ENCODE assay signal across 1 cellular context in the genomic region with DNA sequence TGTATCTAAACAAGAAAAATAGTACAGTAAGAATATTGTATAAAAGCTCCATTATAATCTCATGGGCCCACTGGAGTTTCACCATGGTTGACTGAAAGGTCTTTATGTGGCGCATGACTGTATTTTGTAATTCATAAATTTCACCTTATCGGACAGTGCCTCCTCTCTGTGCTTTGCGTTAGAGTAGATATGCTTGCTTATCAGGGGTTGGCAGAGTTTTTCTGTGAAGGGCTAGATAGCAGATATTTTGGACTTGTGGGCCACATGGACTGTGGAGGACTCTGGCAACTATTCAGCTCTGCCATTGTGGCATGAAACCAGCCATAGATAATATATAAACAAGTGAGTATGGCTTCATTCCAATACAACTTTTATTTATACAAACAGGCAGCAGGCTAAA.
TF ChIP-seq lines count a peak whose summit lies in the region.

No MANE protein-coding gene starts in this region.

TF ChIP-seq in K562, 482 proteins besides CTCF, POLR2A, EP300 and RAD21 (continued from another document and continues in another):
- TF ChIP-seq, protein P1, sequence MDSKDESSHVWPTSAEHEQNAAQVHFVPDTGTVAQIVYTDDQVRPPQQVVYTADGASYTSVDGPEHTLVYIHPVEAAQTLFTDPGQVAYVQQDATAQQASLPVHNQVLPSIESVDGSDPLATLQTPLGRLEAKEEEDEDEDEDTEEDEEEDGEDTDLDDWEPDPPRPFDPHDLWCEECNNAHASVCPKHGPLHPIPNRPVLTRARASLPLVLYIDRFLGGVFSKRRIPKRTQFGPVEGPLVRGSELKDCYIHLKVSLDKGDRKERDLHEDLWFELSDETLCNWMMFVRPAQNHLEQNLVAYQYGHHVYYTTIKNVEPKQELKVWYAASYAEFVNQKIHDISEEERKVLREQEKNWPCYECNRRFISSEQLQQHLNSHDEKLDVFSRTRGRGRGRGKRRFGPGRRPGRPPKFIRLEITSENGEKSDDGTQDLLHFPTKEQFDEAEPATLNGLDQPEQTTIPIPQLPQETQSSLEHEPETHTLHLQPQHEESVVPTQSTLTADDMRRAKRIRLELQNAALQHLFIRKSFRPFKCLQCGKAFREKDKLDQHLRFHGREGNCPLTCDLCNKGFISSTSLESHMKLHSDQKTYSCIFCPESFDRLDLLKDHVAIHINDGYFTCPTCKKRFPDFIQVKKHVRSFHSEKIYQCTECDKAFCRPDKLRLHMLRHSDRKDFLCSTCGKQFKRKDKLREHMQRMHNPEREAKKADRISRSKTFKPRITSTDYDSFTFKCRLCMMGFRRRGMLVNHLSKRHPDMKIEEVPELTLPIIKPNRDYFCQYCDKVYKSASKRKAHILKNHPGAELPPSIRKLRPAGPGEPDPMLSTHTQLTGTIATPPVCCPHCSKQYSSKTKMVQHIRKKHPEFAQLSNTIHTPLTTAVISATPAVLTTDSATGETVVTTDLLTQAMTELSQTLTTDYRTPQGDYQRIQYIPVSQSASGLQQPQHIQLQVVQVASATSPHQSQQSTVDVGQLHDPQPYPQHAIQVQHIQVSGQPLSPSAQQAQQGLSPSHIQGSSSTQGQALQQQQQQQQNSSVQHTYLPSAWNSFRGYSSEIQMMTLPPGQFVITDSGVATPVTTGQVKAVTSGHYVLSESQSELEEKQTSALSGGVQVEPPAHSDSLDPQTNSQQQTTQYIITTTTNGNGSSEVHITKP (IDR thresholded peaks at IDR 0.05; ENCODE audit: partially characterized antibody), result no peak
- TF ChIP-seq, protein P2, sequence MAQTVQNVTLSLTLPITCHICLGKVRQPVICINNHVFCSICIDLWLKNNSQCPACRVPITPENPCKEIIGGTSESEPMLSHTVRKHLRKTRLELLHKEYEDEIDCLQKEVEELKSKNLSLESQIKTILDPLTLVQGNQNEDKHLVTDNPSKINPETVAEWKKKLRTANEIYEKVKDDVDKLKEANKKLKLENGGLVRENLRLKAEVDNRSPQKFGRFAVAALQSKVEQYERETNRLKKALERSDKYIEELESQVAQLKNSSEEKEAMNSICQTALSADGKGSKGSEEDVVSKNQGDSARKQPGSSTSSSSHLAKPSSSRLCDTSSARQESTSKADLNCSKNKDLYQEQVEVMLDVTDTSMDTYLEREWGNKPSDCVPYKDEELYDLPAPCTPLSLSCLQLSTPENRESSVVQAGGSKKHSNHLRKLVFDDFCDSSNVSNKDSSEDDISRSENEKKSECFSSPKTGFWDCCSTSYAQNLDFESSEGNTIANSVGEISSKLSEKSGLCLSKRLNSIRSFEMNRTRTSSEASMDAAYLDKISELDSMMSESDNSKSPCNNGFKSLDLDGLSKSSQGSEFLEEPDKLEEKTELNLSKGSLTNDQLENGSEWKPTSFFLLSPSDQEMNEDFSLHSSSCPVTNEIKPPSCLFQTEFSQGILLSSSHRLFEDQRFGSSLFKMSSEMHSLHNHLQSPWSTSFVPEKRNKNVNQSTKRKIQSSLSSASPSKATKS (CRISPR knock-in tag; IDR thresholded peaks at IDR 0.05), result no peak
- TF ChIP-seq, protein P3, sequence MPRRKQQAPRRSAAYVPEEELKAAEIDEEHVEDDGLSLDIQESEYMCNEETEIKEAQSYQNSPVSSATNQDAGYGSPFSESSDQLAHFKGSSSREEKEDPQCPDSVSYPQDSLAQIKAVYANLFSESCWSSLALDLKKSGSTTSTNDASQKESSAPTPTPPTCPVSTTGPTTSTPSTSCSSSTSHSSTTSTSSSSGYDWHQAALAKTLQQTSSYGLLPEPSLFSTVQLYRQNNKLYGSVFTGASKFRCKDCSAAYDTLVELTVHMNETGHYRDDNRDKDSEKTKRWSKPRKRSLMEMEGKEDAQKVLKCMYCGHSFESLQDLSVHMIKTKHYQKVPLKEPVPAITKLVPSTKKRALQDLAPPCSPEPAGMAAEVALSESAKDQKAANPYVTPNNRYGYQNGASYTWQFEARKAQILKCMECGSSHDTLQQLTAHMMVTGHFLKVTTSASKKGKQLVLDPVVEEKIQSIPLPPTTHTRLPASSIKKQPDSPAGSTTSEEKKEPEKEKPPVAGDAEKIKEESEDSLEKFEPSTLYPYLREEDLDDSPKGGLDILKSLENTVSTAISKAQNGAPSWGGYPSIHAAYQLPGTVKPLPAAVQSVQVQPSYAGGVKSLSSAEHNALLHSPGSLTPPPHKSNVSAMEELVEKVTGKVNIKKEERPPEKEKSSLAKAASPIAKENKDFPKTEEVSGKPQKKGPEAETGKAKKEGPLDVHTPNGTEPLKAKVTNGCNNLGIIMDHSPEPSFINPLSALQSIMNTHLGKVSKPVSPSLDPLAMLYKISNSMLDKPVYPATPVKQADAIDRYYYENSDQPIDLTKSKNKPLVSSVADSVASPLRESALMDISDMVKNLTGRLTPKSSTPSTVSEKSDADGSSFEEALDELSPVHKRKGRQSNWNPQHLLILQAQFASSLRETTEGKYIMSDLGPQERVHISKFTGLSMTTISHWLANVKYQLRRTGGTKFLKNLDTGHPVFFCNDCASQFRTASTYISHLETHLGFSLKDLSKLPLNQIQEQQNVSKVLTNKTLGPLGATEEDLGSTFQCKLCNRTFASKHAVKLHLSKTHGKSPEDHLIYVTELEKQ (CRISPR knock-in tag; IDR thresholded peaks at IDR 0.05), result peak; percentile 58; the same call in 1 of the 2 replicates
- TF ChIP-seq PHB (CRISPR knock-in tag; IDR thresholded peaks at IDR 0.05) (no peak), NR1H2 (CRISPR knock-in tag; IDR thresholded peaks at IDR 0.05) (no peak), MAZ (CRISPR knock-in tag; conservative IDR thresholded peaks at IDR 0.05 in 1 of 2, IDR thresholded peaks at IDR 0.05 in 1 of 2) (peak; percentile 11 to 82; a peak in 3 of 4 replicates), ELF1 (tag; IDR thresholded peaks at IDR 0.05) (peak; percentile 52), JUNB (CRISPR knock-in tag; conservative IDR thresholded peaks at IDR 0.05) (no peak), TAF15 (IDR thresholded peaks at IDR 0.05; ENCODE audit: low read depth, low read length) (no peak), ETV6 (IDR thresholded peaks at IDR 0.05; ENCODE audit: borderline replicate concordance in 1 of 2, low read depth in 2 of 2, low read length in 1 of 2) (peak in 1 of 2 experiments; percentile 83; a peak in 3 of 4 replicates), ETV6 (CRISPR knock-in tag; IDR thresholded peaks at IDR 0.05; ENCODE audit: borderline replicate concordance) (no peak), KAT8 (IDR thresholded peaks at IDR 0.05; ENCODE audit: low read depth) (no peak), HNRNPK (IDR thresholded peaks at IDR 0.05; ENCODE audit: low read depth, low read length, poor library complexity, severe bottlenecking) (no peak), SMARCC2 (IDR thresholded peaks at IDR 0.05; ENCODE audit: low read depth) (peak; percentile 100), ZNF143 (CRISPR knock-in tag; IDR thresholded peaks at IDR 0.05) (no peak), ZNF766 (CRISPR knock-in tag; conservative IDR thresholded peaks at IDR 0.05) (peak; percentile 98), NCOA4 (IDR thresholded peaks at IDR 0.05; ENCODE audit: partially characterized antibody) (peak; percentile 96), CBX5 (IDR thresholded peaks at IDR 0.05; ENCODE audit: borderline replicate concordance, low read depth) (no peak), ZNF764 (CRISPR knock-in tag; IDR thresholded peaks at IDR 0.05; ENCODE audit: low read depth) (no peak), ZKSCAN1 (IDR thresholded peaks at IDR 0.05; ENCODE audit: low read depth, low read length) (peak; percentile 79; the same call in 1 of the 2 replicates), HDAC3 (IDR thresholded peaks at IDR 0.05; ENCODE audit: borderline replicate concordance, partially characterized antibody) (peak; percentile 99), KLF10 (CRISPR knock-in tag; IDR thresholded peaks at IDR 0.05) (no peak), ZNF583 (CRISPR knock-in tag; IDR thresholded peaks at IDR 0.05) (peak; percentile 86; the same call in 1 of the 2 replicates), TAL1 (IDR thresholded peaks at IDR 0.05) (peak; percentile 100), ESRRA (IDR thresholded peaks at IDR 0.05; ENCODE audit: borderline replicate concordance, low read depth) (peak; percentile 46; the same call in 1 of the 2 replicates), ZEB2 (IDR thresholded peaks at IDR 0.05) (no peak), HEY1 (CRISPR knock-in tag; IDR thresholded peaks at IDR 0.05; ENCODE audit: borderline replicate concordance) (peak; percentile 97), EP400 (IDR thresholded peaks at IDR 0.05) (peak; percentile 86), KLF1 (tag; IDR thresholded peaks at IDR 0.05) (no peak)
- TF ChIP-seq, protein P4, sequence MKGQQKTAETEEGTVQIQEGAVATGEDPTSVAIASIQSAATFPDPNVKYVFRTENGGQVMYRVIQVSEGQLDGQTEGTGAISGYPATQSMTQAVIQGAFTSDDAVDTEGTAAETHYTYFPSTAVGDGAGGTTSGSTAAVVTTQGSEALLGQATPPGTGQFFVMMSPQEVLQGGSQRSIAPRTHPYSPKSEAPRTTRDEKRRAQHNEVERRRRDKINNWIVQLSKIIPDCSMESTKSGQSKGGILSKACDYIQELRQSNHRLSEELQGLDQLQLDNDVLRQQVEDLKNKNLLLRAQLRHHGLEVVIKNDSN (CRISPR knock-in tag; IDR thresholded peaks at IDR 0.05), result no peak
- TF ChIP-seq, protein P5, sequence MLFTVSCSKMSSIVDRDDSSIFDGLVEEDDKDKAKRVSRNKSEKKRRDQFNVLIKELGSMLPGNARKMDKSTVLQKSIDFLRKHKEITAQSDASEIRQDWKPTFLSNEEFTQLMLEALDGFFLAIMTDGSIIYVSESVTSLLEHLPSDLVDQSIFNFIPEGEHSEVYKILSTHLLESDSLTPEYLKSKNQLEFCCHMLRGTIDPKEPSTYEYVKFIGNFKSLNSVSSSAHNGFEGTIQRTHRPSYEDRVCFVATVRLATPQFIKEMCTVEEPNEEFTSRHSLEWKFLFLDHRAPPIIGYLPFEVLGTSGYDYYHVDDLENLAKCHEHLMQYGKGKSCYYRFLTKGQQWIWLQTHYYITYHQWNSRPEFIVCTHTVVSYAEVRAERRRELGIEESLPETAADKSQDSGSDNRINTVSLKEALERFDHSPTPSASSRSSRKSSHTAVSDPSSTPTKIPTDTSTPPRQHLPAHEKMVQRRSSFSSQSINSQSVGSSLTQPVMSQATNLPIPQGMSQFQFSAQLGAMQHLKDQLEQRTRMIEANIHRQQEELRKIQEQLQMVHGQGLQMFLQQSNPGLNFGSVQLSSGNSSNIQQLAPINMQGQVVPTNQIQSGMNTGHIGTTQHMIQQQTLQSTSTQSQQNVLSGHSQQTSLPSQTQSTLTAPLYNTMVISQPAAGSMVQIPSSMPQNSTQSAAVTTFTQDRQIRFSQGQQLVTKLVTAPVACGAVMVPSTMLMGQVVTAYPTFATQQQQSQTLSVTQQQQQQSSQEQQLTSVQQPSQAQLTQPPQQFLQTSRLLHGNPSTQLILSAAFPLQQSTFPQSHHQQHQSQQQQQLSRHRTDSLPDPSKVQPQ (CRISPR knock-in tag; IDR thresholded peaks at IDR 0.05; ENCODE audit: borderline replicate concordance), result 0 out of 2 replicates have a peak, but pooled peaks have one; percentile 64
- TF ChIP-seq, protein P6, sequence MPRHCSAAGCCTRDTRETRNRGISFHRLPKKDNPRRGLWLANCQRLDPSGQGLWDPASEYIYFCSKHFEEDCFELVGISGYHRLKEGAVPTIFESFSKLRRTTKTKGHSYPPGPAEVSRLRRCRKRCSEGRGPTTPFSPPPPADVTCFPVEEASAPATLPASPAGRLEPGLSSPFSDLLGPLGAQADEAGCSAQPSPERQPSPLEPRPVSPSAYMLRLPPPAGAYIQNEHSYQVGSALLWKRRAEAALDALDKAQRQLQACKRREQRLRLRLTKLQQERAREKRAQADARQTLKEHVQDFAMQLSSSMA (CRISPR knock-in tag; IDR thresholded peaks at IDR 0.05), result no peak
- TF ChIP-seq, protein P7, sequence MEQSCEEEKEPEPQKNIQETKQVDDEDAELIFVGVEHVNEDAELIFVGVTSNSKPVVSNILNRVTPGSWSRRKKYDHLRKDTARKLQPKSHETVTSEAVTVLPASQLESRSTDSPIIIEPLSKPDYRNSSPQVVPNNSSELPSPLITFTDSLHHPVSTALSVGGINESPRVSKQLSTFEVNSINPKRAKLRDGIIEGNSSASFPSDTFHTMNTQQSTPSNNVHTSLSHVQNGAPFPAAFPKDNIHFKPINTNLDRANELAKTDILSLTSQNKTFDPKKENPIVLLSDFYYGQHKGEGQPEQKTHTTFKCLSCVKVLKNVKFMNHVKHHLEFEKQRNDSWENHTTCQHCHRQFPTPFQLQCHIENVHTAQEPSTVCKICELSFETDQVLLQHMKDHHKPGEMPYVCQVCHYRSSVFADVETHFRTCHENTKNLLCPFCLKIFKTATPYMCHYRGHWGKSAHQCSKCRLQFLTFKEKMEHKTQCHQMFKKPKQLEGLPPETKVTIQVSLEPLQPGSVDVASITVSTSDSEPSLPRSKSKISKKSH (CRISPR knock-in tag; IDR thresholded peaks at IDR 0.05), result no peak
- TF ChIP-seq, protein P8, sequence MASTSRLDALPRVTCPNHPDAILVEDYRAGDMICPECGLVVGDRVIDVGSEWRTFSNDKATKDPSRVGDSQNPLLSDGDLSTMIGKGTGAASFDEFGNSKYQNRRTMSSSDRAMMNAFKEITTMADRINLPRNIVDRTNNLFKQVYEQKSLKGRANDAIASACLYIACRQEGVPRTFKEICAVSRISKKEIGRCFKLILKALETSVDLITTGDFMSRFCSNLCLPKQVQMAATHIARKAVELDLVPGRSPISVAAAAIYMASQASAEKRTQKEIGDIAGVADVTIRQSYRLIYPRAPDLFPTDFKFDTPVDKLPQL (IDR thresholded peaks at IDR 0.05; ENCODE audit: extremely low read depth, insufficient read length), result no peak
- TF ChIP-seq, protein P9, sequence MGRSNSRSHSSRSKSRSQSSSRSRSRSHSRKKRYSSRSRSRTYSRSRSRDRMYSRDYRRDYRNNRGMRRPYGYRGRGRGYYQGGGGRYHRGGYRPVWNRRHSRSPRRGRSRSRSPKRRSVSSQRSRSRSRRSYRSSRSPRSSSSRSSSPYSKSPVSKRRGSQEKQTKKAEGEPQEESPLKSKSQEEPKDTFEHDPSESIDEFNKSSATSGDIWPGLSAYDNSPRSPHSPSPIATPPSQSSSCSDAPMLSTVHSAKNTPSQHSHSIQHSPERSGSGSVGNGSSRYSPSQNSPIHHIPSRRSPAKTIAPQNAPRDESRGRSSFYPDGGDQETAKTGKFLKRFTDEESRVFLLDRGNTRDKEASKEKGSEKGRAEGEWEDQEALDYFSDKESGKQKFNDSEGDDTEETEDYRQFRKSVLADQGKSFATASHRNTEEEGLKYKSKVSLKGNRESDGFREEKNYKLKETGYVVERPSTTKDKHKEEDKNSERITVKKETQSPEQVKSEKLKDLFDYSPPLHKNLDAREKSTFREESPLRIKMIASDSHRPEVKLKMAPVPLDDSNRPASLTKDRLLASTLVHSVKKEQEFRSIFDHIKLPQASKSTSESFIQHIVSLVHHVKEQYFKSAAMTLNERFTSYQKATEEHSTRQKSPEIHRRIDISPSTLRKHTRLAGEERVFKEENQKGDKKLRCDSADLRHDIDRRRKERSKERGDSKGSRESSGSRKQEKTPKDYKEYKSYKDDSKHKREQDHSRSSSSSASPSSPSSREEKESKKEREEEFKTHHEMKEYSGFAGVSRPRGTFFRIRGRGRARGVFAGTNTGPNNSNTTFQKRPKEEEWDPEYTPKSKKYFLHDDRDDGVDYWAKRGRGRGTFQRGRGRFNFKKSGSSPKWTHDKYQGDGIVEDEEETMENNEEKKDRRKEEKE (IDR thresholded peaks at IDR 0.05; ENCODE audit: borderline replicate concordance in 1 of 2, control insufficient read depth in 1 of 2, low read depth in 2 of 2, low read length in 1 of 2), result no peak
- TF ChIP-seq, protein P10, sequence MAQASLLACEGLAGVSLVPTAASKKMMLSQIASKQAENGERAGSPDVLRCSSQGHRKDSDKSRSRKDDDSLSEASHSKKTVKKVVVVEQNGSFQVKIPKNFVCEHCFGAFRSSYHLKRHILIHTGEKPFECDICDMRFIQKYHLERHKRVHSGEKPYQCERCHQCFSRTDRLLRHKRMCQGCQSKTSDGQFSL (CRISPR knock-in tag; IDR thresholded peaks at IDR 0.05), result no peak
- TF ChIP-seq, protein P10 (tag; IDR thresholded peaks at IDR 0.05), result no peak
- TF ChIP-seq, protein P11, sequence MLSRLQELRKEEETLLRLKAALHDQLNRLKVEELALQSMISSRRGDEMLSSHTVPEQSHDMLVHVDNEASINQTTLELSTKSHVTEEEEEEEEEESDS (CRISPR knock-in tag; IDR thresholded peaks at IDR 0.05), result no peak
